Comparison of ENCODE assay signal across 6 cellular contexts in genomic region chr5:177545487-177546261, GRCh38. TPM values are rescaled to one million over a fixed set of nuclear protein-coding genes. Genes with fewer than 3 reads are reported as not detected.
DNase-seq lines count a peak whose midpoint lies in the region; ATAC-seq, FAIRE-seq and TF ChIP-seq lines count a peak whose summit lies in the region.

No MANE protein-coding gene starts in this region.

- CTCF ChIA-PET in HepG2 (lab: Yijun Ruan, JAX; ENCODE audit: low intra/inter-chr PET ratio, low total read pairs) = no interaction called here

- peak overlapping the region; percentile 64 for H3K27ac ChIP-seq in HepG2 (ENCODE audit: extremely low read length, insufficient read depth, low read length)
- H3K27ac ChIP-seq in Karpas-422 (ENCODE audit: low read length) = no peak overlapping the region

- no peak for TF ChIP-seq RAD21 in HepG2 (CRISPR knock-in tag; IDR thresholded peaks at IDR 0.05)

- ATAC-seq in HepG2 = no peak

- TF ChIP-seq CTCF in AG09319 (IDR thresholded peaks at IDR 0.05; ENCODE audit: low read depth, low read length) (no peak), HepG2 (CRISPR knock-in tag; IDR thresholded peaks at IDR 0.05) (no peak)

- H3K79me2 ChIP-seq in HepG2 (ENCODE audit: insufficient read depth, low read length) = peaks cover 72% of the 10 kb centered on the region
- H3K79me2 ChIP-seq in Karpas-422 (ENCODE audit: low read length) = peaks cover 86% of the 10 kb centered on the region

- H3K4me3 ChIP-seq in HepG2 (replicated peaks in 1 of 3; ENCODE audit: insufficient read depth in 1 of 3, low read depth in 2 of 3, low read length in 3 of 3) = no peak overlapping the region
- no peak overlapping the region for H3K4me3 ChIP-seq in Karpas-422 (ENCODE audit: low read length)

- H3K36me3 ChIP-seq in HepG2 (replicated peaks in 1 of 2; ENCODE audit: control insufficient read depth in 1 of 2, insufficient read depth in 2 of 2, low read length in 2 of 2) (peaks cover 7 to 35% of the 10 kb centered on the region in 2 experiments), Karpas-422 (ENCODE audit: insufficient read depth, low read length) (peaks cover 9% of the 10 kb centered on the region; the same call in 1 of the 2 replicates)

- no TSS peak for BruUV-seq in HepG2 (replicated peaks; lab: Mats Ljungman, UMichigan)

- peaks cover 10% of the 10 kb centered on the region for H4K20me1 ChIP-seq in HepG2 (ENCODE audit: insufficient read depth, low read length)
- H4K20me1 ChIP-seq in Karpas-422 (ENCODE audit: insufficient read depth, low read depth, low read length) = no peaks in the 10 kb centered on the region

- intact Hi-C loops in HepG2 (cut with micrococcal nuclease; ENCODE audit: unreplicated experiment) = loop anchor here (5.0 kb wide), 1 partner anchor 47 kb away; the partner anchor contains the start of gene TMED9

- H3K27me3 ChIP-seq in HepG2 (ENCODE audit: control insufficient read depth in 1 of 2, insufficient read depth in 2 of 2, low read length in 2 of 2) = no peaks in the 10 kb centered on the region
- H3K27me3 ChIP-seq in Karpas-422 (ENCODE audit: low read length) = no peaks in the 10 kb centered on the region

- H3K4me1 ChIP-seq in HepG2 (ENCODE audit: insufficient read depth, low read length) = peaks cover 39% of the 10 kb centered on the region
- H3K4me1 ChIP-seq in Karpas-422 (ENCODE audit: low read length) = peaks cover 4% of the 10 kb centered on the region; the same call in 1 of the 2 replicates

- no peak for TF ChIP-seq POLR2A in HepG2 (IDR thresholded peaks at IDR 0.05; ENCODE audit: insufficient read depth in 1 of 2, low read depth in 2 of 2, low read length in 2 of 2)

- DNase-seq in AG09319 (ENCODE audit: extremely low read depth, low read depth) (peak; percentile 87), SIG-M5 (lab: John Stamatoyannopoulos, UW) (peak; percentile 26), HepG2 (ENCODE audit: low spot score) (no peak), NCI-H510A (lab: John Stamatoyannopoulos, UW) (no peak), Karpas-422 (no peak)
- no peak for DNase-seq in stimulated activated CD4-positive, alpha-beta T cell treated with anti-CD3 and anti-CD28 coated beads, Interleukin-2, amount 100 ng/mL, for 48 hours

- 67% methylated on average over 4 of the region's 4 CpGs for WGBS in HepG2 (ENCODE audit: low lambda C conversion rate)

- H3K9ac ChIP-seq in HepG2 (ENCODE audit: insufficient read depth, low read depth, low read length) (no peak overlapping the region), Karpas-422 (ENCODE audit: low read length) (no peak overlapping the region)

- H2AFZ ChIP-seq in HepG2 (ENCODE audit: low read length) (no peak overlapping the region), Karpas-422 (ENCODE audit: low read length) (no peak overlapping the region)

- no peaks in the 10 kb centered on the region for H3K9me2 ChIP-seq in Karpas-422 (replicated peaks; ENCODE audit: insufficient read depth, low read length)

- H3K9me3 ChIP-seq in HepG2 (ENCODE audit: low read length) (no peaks in the 10 kb centered on the region), Karpas-422 (ENCODE audit: low read length) (no peaks in the 10 kb centered on the region)

- H3K4me2 ChIP-seq in HepG2 (ENCODE audit: low read depth, low read length) (peak overlapping the region; percentile 13; the same call in 1 of the 2 replicates), Karpas-422 (ENCODE audit: low read depth, low read length, poor library complexity, severe bottlenecking) (no peak overlapping the region)

- in situ Hi-C loops in HepG2 (cut with HindIII; ENCODE audit: extremely low pct_ligation_motif_present, low pct_unique_long_range_greater_than_20kb) = no loop called here

- peak; percentile 34 for FAIRE-seq in HepG2 (lab: Jason Lieb, UNC)

- POLR2A ChIA-PET in HepG2 (lab: Yijun Ruan, JAX) = interaction anchor here (0.6 to 1.5 kb wide), 4 partner anchors 29 to 52 kb away, joined by 3 to 12 read pairs (median 6); partner anchors contain the start of genes DDX41 and TMED9

- TF ChIP-seq EP300 in HepG2 (IDR thresholded peaks at IDR 0.05; ENCODE audit: low read depth in 2 of 2, low read length in 2 of 2) (no peak), HepG2 (CRISPR knock-in tag; IDR thresholded peaks at IDR 0.05; ENCODE audit: borderline replicate concordance) (no peak)

RNA-seq across cellular contexts. Expression of gene FAM193B, which starts 8.7 kb away (rescaled TPM):
- total RNA-seq in HepG2 (2016; rRNA removed; fragmentation: Illumina TruSeq; extraction: Trizol) = 6.4 and 21.2 TPM in 2 replicates
- total RNA-seq in HepG2 (2016; cell fraction: cytosol; rRNA removed; fragmentation: Illumina TruSeq; extraction: Trizol; ENCODE audit: low read depth) = 25.5 and 27.8 TPM in 2 replicates
- total RNA-seq in HepG2 (2016; cell fraction: insoluble cytoplasmic fraction; rRNA removed; fragmentation: Illumina TruSeq; extraction: Trizol) = 7.4 and 21.9 TPM in 2 replicates
- 15.5 and 19.0 TPM in 2 replicates for total RNA-seq in HepG2 (2016; cell fraction: membrane; rRNA removed; fragmentation: Illumina TruSeq; extraction: Trizol)
- 20.2 and 30.4 TPM in 2 replicates for total RNA-seq in HepG2 (2016; cell fraction: nucleus; rRNA removed; fragmentation: Illumina TruSeq; extraction: Trizol)
- polyA plus RNA-seq in HepG2 (2011; rRNA removed) = 40.9 and 42.5 TPM in 2 replicates
- polyA plus RNA-seq in HepG2 (2011; cell fraction: cytosol; rRNA removed) = 9.5 and 15.2 TPM in 2 replicates
- polyA plus RNA-seq in HepG2 (2011; cell fraction: nucleus; rRNA removed) = 123 and 139 TPM in 2 replicates
- polyA plus RNA-seq in HepG2 (2012) = 23.0 and 27.4 TPM in 2 replicates
- polyA plus RNA-seq in HepG2 (2016; cell fraction: cytosol; fragmentation: Illumina TruSeq; extraction: Trizol; ENCODE audit: low read depth) = 5.1 and 5.6 TPM in 2 replicates
- polyA plus RNA-seq in HepG2 (2016; cell fraction: insoluble cytoplasmic fraction; fragmentation: Illumina TruSeq; extraction: Trizol; ENCODE audit: low read depth) = 11.6 and 13.7 TPM in 2 replicates
- polyA plus RNA-seq in HepG2 (2016; cell fraction: membrane; fragmentation: Illumina TruSeq; extraction: Trizol; ENCODE audit: low read depth) = 9.2 and 10.8 TPM in 2 replicates
- 87.5 and 114 TPM in 2 replicates for polyA plus RNA-seq in HepG2 (2016; cell fraction: nucleus; fragmentation: Illumina TruSeq; extraction: Trizol; ENCODE audit: insufficient read depth, low read depth)
- polyA minus RNA-seq in HepG2 (2011; rRNA and poly(A)+ RNA removed; ENCODE audit: low replicate concordance) = 19.8 and 23.5 TPM in 2 replicates
- 8.1 and 15.7 TPM in 2 replicates for polyA minus RNA-seq in HepG2 (2011; cell fraction: cytosol; rRNA and poly(A)+ RNA removed)
- polyA minus RNA-seq in HepG2 (2011; cell fraction: nucleus; rRNA and poly(A)+ RNA removed) = 24.2 and 37.9 TPM in 2 replicates
- 48.3 and 59.6 TPM in 2 replicates for total RNA-seq in Karpas-422 (2014; rRNA removed; shearing (Covaris generic); ENCODE audit: low replicate concordance)

RNA-seq across cellular contexts. Expression of gene DDX41, which starts 28.9 kb away (rescaled TPM):
- 62.8 and 83.0 TPM in 2 replicates for total RNA-seq in HepG2 (2016; rRNA removed; fragmentation: Illumina TruSeq; extraction: Trizol)
- 9.4 and 10.4 TPM in 2 replicates for total RNA-seq in HepG2 (2016; cell fraction: cytosol; rRNA removed; fragmentation: Illumina TruSeq; extraction: Trizol; ENCODE audit: low read depth)
- total RNA-seq in HepG2 (2016; cell fraction: insoluble cytoplasmic fraction; rRNA removed; fragmentation: Illumina TruSeq; extraction: Trizol) = 68.8 and 106 TPM in 2 replicates
- total RNA-seq in HepG2 (2016; cell fraction: membrane; rRNA removed; fragmentation: Illumina TruSeq; extraction: Trizol) = 20.1 and 24.5 TPM in 2 replicates
- 56.7 and 63.3 TPM in 2 replicates for total RNA-seq in HepG2 (2016; cell fraction: nucleus; rRNA removed; fragmentation: Illumina TruSeq; extraction: Trizol)
- polyA plus RNA-seq in HepG2 (2011; rRNA removed) = 99.5 and 105 TPM in 2 replicates
- 84.0 and 131 TPM in 2 replicates for polyA plus RNA-seq in HepG2 (2011; cell fraction: cytosol; rRNA removed)
- 340 and 476 TPM in 2 replicates for polyA plus RNA-seq in HepG2 (2011; cell fraction: nucleus; rRNA removed)
- 39.9 and 70.4 TPM in 2 replicates for polyA plus RNA-seq in HepG2 (2012)
- 12.3 and 13.1 TPM in 2 replicates for polyA plus RNA-seq in HepG2 (2016; cell fraction: cytosol; fragmentation: Illumina TruSeq; extraction: Trizol; ENCODE audit: low read depth)
- polyA plus RNA-seq in HepG2 (2016; cell fraction: insoluble cytoplasmic fraction; fragmentation: Illumina TruSeq; extraction: Trizol; ENCODE audit: low read depth) = 84.7 and 86.0 TPM in 2 replicates
- polyA plus RNA-seq in HepG2 (2016; cell fraction: membrane; fragmentation: Illumina TruSeq; extraction: Trizol; ENCODE audit: low read depth) = 20.4 and 21.8 TPM in 2 replicates
- polyA plus RNA-seq in HepG2 (2016; cell fraction: nucleus; fragmentation: Illumina TruSeq; extraction: Trizol; ENCODE audit: insufficient read depth, low read depth) = 142 and 157 TPM in 2 replicates
- polyA minus RNA-seq in HepG2 (2011; rRNA and poly(A)+ RNA removed; ENCODE audit: low replicate concordance) = 101 and 102 TPM in 2 replicates
- polyA minus RNA-seq in HepG2 (2011; cell fraction: cytosol; rRNA and poly(A)+ RNA removed) = 45.9 and 55.5 TPM in 2 replicates
- polyA minus RNA-seq in HepG2 (2011; cell fraction: nucleus; rRNA and poly(A)+ RNA removed) = 103 and 117 TPM in 2 replicates
- 104 and 195 TPM in 2 replicates for total RNA-seq in Karpas-422 (2014; rRNA removed; shearing (Covaris generic); ENCODE audit: low replicate concordance)

RNA-seq across cellular contexts. Expression of gene DOK3, which starts 36.0 kb away (rescaled TPM):
- total RNA-seq in HepG2 (2016; rRNA removed; fragmentation: Illumina TruSeq; extraction: Trizol) = 0.48 and 1.4 TPM in 2 replicates
- 0.44 and 0.51 TPM in 2 replicates for total RNA-seq in HepG2 (2016; cell fraction: cytosol; rRNA removed; fragmentation: Illumina TruSeq; extraction: Trizol; ENCODE audit: low read depth)
- total RNA-seq in HepG2 (2016; cell fraction: insoluble cytoplasmic fraction; rRNA removed; fragmentation: Illumina TruSeq; extraction: Trizol) = 0.40 and 1.6 TPM in 2 replicates
- total RNA-seq in HepG2 (2016; cell fraction: membrane; rRNA removed; fragmentation: Illumina TruSeq; extraction: Trizol) = 0.43 and 0.52 TPM in 2 replicates
- 3.1 and 3.4 TPM in 2 replicates for total RNA-seq in HepG2 (2016; cell fraction: nucleus; rRNA removed; fragmentation: Illumina TruSeq; extraction: Trizol)
- 1.5 and 1.7 TPM in 2 replicates for polyA plus RNA-seq in HepG2 (2011; rRNA removed)
- 0.45 and 0.52 TPM in 2 replicates for polyA plus RNA-seq in HepG2 (2011; cell fraction: cytosol; rRNA removed)
- 11.5 and 16.7 TPM in 2 replicates for polyA plus RNA-seq in HepG2 (2011; cell fraction: nucleus; rRNA removed)
- 0.60 and 1.5 TPM in 2 replicates for polyA plus RNA-seq in HepG2 (2012)
- polyA plus RNA-seq in HepG2 (2016; cell fraction: cytosol; fragmentation: Illumina TruSeq; extraction: Trizol; ENCODE audit: low read depth) = 0.17 and 0.23 TPM in 2 replicates
- 0.77 and 0.99 TPM in 2 replicates for polyA plus RNA-seq in HepG2 (2016; cell fraction: insoluble cytoplasmic fraction; fragmentation: Illumina TruSeq; extraction: Trizol; ENCODE audit: low read depth)
- polyA plus RNA-seq in HepG2 (2016; cell fraction: membrane; fragmentation: Illumina TruSeq; extraction: Trizol; ENCODE audit: low read depth) = 0.26 and 0.50 TPM in 2 replicates
- 7.2 and 8.3 TPM in 2 replicates for polyA plus RNA-seq in HepG2 (2016; cell fraction: nucleus; fragmentation: Illumina TruSeq; extraction: Trizol; ENCODE audit: insufficient read depth, low read depth)
- polyA minus RNA-seq in HepG2 (2011; rRNA and poly(A)+ RNA removed; ENCODE audit: low replicate concordance) = 3.4 and 4.3 TPM in 2 replicates
- polyA minus RNA-seq in HepG2 (2011; cell fraction: cytosol; rRNA and poly(A)+ RNA removed) = not detected in 2 replicates
- 4.4 and 4.8 TPM in 2 replicates for polyA minus RNA-seq in HepG2 (2011; cell fraction: nucleus; rRNA and poly(A)+ RNA removed)
- 138 and 188 TPM in 2 replicates for total RNA-seq in Karpas-422 (2014; rRNA removed; shearing (Covaris generic); ENCODE audit: low replicate concordance)

RNA-seq across cellular contexts. Expression of gene TMED9, which starts 46.3 kb away (rescaled TPM):
- total RNA-seq in HepG2 (2016; rRNA removed; fragmentation: Illumina TruSeq; extraction: Trizol) = 92.1 and 161 TPM in 2 replicates
- 17.9 and 19.9 TPM in 2 replicates for total RNA-seq in HepG2 (2016; cell fraction: cytosol; rRNA removed; fragmentation: Illumina TruSeq; extraction: Trizol; ENCODE audit: low read depth)
- total RNA-seq in HepG2 (2016; cell fraction: insoluble cytoplasmic fraction; rRNA removed; fragmentation: Illumina TruSeq; extraction: Trizol) = 95.3 and 167 TPM in 2 replicates
- 31.2 and 33.3 TPM in 2 replicates for total RNA-seq in HepG2 (2016; cell fraction: membrane; rRNA removed; fragmentation: Illumina TruSeq; extraction: Trizol)
- total RNA-seq in HepG2 (2016; cell fraction: nucleus; rRNA removed; fragmentation: Illumina TruSeq; extraction: Trizol) = 146 and 166 TPM in 2 replicates
- polyA plus RNA-seq in HepG2 (2011; rRNA removed) = 336 and 350 TPM in 2 replicates
- polyA plus RNA-seq in HepG2 (2011; cell fraction: cytosol; rRNA removed) = 325 and 399 TPM in 2 replicates
- polyA plus RNA-seq in HepG2 (2011; cell fraction: nucleus; rRNA removed) = 117 and 142 TPM in 2 replicates
- 178 and 218 TPM in 2 replicates for polyA plus RNA-seq in HepG2 (2012)
- 22.9 and 25.6 TPM in 2 replicates for polyA plus RNA-seq in HepG2 (2016; cell fraction: cytosol; fragmentation: Illumina TruSeq; extraction: Trizol; ENCODE audit: low read depth)
- polyA plus RNA-seq in HepG2 (2016; cell fraction: insoluble cytoplasmic fraction; fragmentation: Illumina TruSeq; extraction: Trizol; ENCODE audit: low read depth) = 127 and 128 TPM in 2 replicates
- 35.4 and 42.5 TPM in 2 replicates for polyA plus RNA-seq in HepG2 (2016; cell fraction: membrane; fragmentation: Illumina TruSeq; extraction: Trizol; ENCODE audit: low read depth)
- polyA plus RNA-seq in HepG2 (2016; cell fraction: nucleus; fragmentation: Illumina TruSeq; extraction: Trizol; ENCODE audit: insufficient read depth, low read depth) = 348 and 359 TPM in 2 replicates
- polyA minus RNA-seq in HepG2 (2011; rRNA and poly(A)+ RNA removed; ENCODE audit: low replicate concordance) = 179 and 310 TPM in 2 replicates
- 92.6 and 98.1 TPM in 2 replicates for polyA minus RNA-seq in HepG2 (2011; cell fraction: cytosol; rRNA and poly(A)+ RNA removed)
- 66.8 and 67.1 TPM in 2 replicates for polyA minus RNA-seq in HepG2 (2011; cell fraction: nucleus; rRNA and poly(A)+ RNA removed)
- 33.2 and 69.3 TPM in 2 replicates for total RNA-seq in Karpas-422 (2014; rRNA removed; shearing (Covaris generic); ENCODE audit: low replicate concordance)

RNA-seq across cellular contexts. Expression of gene PDLIM7, which starts 48.3 kb away (rescaled TPM):
- 17.7 and 21.1 TPM in 2 replicates for total RNA-seq in HepG2 (2016; rRNA removed; fragmentation: Illumina TruSeq; extraction: Trizol)
- 6.1 and 8.5 TPM in 2 replicates for total RNA-seq in HepG2 (2016; cell fraction: cytosol; rRNA removed; fragmentation: Illumina TruSeq; extraction: Trizol; ENCODE audit: low read depth)
- total RNA-seq in HepG2 (2016; cell fraction: insoluble cytoplasmic fraction; rRNA removed; fragmentation: Illumina TruSeq; extraction: Trizol) = 14.8 and 20.5 TPM in 2 replicates
- 10.1 and 15.4 TPM in 2 replicates for total RNA-seq in HepG2 (2016; cell fraction: membrane; rRNA removed; fragmentation: Illumina TruSeq; extraction: Trizol)
- 15.8 and 17.5 TPM in 2 replicates for total RNA-seq in HepG2 (2016; cell fraction: nucleus; rRNA removed; fragmentation: Illumina TruSeq; extraction: Trizol)
- polyA plus RNA-seq in HepG2 (2011; rRNA removed) = 31.3 and 38.4 TPM in 2 replicates
- 16.0 and 26.2 TPM in 2 replicates for polyA plus RNA-seq in HepG2 (2011; cell fraction: cytosol; rRNA removed)
- 208 and 260 TPM in 2 replicates for polyA plus RNA-seq in HepG2 (2011; cell fraction: nucleus; rRNA removed)
- polyA plus RNA-seq in HepG2 (2012) = 13.5 and 20.9 TPM in 2 replicates
- 9.0 and 11.5 TPM in 2 replicates for polyA plus RNA-seq in HepG2 (2016; cell fraction: cytosol; fragmentation: Illumina TruSeq; extraction: Trizol; ENCODE audit: low read depth)
- polyA plus RNA-seq in HepG2 (2016; cell fraction: insoluble cytoplasmic fraction; fragmentation: Illumina TruSeq; extraction: Trizol; ENCODE audit: low read depth) = 21.0 and 30.6 TPM in 2 replicates
- polyA plus RNA-seq in HepG2 (2016; cell fraction: membrane; fragmentation: Illumina TruSeq; extraction: Trizol; ENCODE audit: low read depth) = 14.1 and 15.2 TPM in 2 replicates
- 62.3 and 63.3 TPM in 2 replicates for polyA plus RNA-seq in HepG2 (2016; cell fraction: nucleus; fragmentation: Illumina TruSeq; extraction: Trizol; ENCODE audit: insufficient read depth, low read depth)
- polyA minus RNA-seq in HepG2 (2011; rRNA and poly(A)+ RNA removed; ENCODE audit: low replicate concordance) = 26.3 and 38.9 TPM in 2 replicates
- 12.7 and 14.1 TPM in 2 replicates for polyA minus RNA-seq in HepG2 (2011; cell fraction: cytosol; rRNA and poly(A)+ RNA removed)
- 49.5 and 52.4 TPM in 2 replicates for polyA minus RNA-seq in HepG2 (2011; cell fraction: nucleus; rRNA and poly(A)+ RNA removed)
- total RNA-seq in Karpas-422 (2014; rRNA removed; shearing (Covaris generic); ENCODE audit: low replicate concordance) = 53.6 and 138 TPM in 2 replicates

Comparison
In these comparisons a context has a peak if more than half of its experiments do, and no peak if none do; other contexts are left out.
1. DNase-seq: peak in AG09319 (single experiment) and SIG-M5 (single experiment); none in HepG2 (single experiment), stimulated activated CD4-positive, alpha-beta T cell treated with anti-CD3 and anti-CD28 coated beads, Interleukin-2, amount 100 ng/mL, for 48 hours (0 of 2), NCI-H510A (single experiment) and Karpas-422 (single experiment).
2. RNA of gene DOK3, which starts 36.0 kb away (total RNA-seq): 138 to 188 TPM in Karpas-422; 0.40 to 3.4 TPM in HepG2; every median in the first group is over 10 times any median in the second.